8 cellular contexts compared by ENCODE assay signal in the genomic region with DNA sequence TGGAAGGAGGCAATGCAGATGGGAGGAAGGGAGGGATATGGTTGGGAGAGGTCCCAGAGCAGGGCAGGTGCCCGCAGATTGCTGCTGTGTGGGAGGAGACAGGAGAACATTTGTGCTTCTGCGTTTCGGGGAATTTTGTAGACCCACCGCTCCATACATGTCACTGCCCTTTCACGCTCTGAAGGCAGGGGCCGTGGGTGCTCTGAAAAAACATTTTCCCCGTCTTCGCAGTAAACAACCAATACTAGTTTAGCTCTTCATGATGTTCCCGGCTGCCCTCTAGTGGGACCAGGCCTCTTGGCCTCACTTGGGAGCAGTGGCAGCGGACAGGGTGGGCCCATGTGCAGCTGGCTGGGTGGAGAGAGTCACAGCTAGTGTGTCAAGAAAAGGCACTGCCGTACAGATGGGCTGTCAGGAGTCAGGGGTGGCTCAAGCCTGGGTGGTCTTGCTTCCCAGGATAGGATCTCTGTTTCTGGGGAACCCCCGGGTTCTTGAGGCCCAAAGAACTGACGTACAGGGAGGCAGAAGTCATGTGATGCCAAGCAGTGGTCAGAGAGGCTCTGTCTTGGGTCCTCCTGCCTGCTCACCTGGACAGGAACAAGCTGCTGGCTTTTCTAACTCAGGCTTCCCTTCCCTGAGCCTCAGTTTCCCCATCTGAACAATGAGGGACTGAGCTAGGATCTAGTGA. TPM values are rescaled to one million over a fixed set of nuclear protein-coding genes. Genes with fewer than 3 reads are reported as not detected.
A peak's percentile ranks its signal among the peaks of the same experiment; 100 is the strongest.
DNase-seq lines count a peak whose midpoint lies in the region; ATAC-seq and TF ChIP-seq lines count a peak whose summit lies in the region.

No MANE protein-coding gene starts in this region.

- 0 out of 2 replicates have a peak, but pooled peaks cover 8% of the 10 kb centered on the region for H3K4me1 ChIP-seq in PC-9 (replicated peaks; ENCODE audit: insufficient read depth)
- H3K4me1 ChIP-seq in smooth muscle cell (ENCODE audit: low read depth) = no peaks in the 10 kb centered on the region

- H3K9me3 ChIP-seq in PC-9 (ENCODE audit: insufficient read depth, low read depth) = no peaks in the 10 kb centered on the region
- H3K9me3 ChIP-seq in smooth muscle cell (replicated peaks; ENCODE audit: low read depth) = no peaks in the 10 kb centered on the region

- H3F3A ChIP-seq in PC-9 (ENCODE audit: insufficient read depth, low read depth) = no peaks in the 10 kb centered on the region
- H3F3A ChIP-seq in smooth muscle cell (ENCODE audit: low read depth) = no peaks in the 10 kb centered on the region

- H4K20me1 ChIP-seq in PC-9 (ENCODE audit: insufficient read depth) = no peaks in the 10 kb centered on the region
- no peaks in the 10 kb centered on the region for H4K20me1 ChIP-seq in smooth muscle cell (ENCODE audit: low read depth)

- H3K79me2 ChIP-seq in PC-9 (ENCODE audit: low read depth) = no peaks in the 10 kb centered on the region
- no peaks in the 10 kb centered on the region for H3K79me2 ChIP-seq in smooth muscle cell (ENCODE audit: low read depth)

- H2AFZ ChIP-seq in PC-9 = no peak overlapping the region
- H2AFZ ChIP-seq in smooth muscle cell (ENCODE audit: low read depth) = no peak overlapping the region

- H3K9ac ChIP-seq in smooth muscle cell (ENCODE audit: low read depth) = no peak overlapping the region

- in situ Hi-C loops in T47D (cut with HindIII; ENCODE audit: low pct_unique_long_range_greater_than_20kb, low sequenced_read_pairs) = no loop called here

- WGBS in smooth muscle cell (ENCODE audit: low lambda C conversion rate) = 41% methylated on average over 13 of the region's 13 CpGs

- TF ChIP-seq CTCF in PC-9 (conservative IDR thresholded peaks at IDR 0.05) = peak; percentile 42; the same call in 1 of the 2 replicates
- peak; percentile 59 for TF ChIP-seq CTCF in smooth muscle cell (IDR thresholded peaks at IDR 0.05; ENCODE audit: borderline replicate concordance, insufficient read depth, poor library complexity, severe bottlenecking)

- no peak overlapping the region for H3K4me2 ChIP-seq in PC-9
- no peak overlapping the region for H3K4me2 ChIP-seq in smooth muscle cell

- BruUV-seq in PC-9 (replicated peaks; lab: Mats Ljungman, UMichigan) = no TSS peak

- intact Hi-C loops in PC-9 (cut with micrococcal nuclease; ENCODE audit: unreplicated experiment) = no loop called here

- H3K36me3 ChIP-seq in PC-9 (ENCODE audit: low read depth) (no peaks in the 10 kb centered on the region), smooth muscle cell (ENCODE audit: low read depth) (no peaks in the 10 kb centered on the region)

- H3K9me2 ChIP-seq in PC-9 (ENCODE audit: insufficient read depth) = no peaks in the 10 kb centered on the region

- no peak overlapping the region for H3K4me3 ChIP-seq in PC-9
- no peak overlapping the region for H3K4me3 ChIP-seq in smooth muscle cell

- POLR2A ChIA-PET in PC-9 (lab: Charles Lee; ENCODE audit: unreplicated experiment) = no interaction called here

- H3K27ac ChIP-seq in PC-9 (no peak overlapping the region), smooth muscle cell (ENCODE audit: low read depth) (no peak overlapping the region)

- peak; percentile 56 for DNase-seq in activated gamma-delta T cell treated with Interleukin-2 at 50 U/mL for 16 hours
- DNase-seq in activated gamma-delta T cell (lab: John Stamatoyannopoulos, UW) = no peak
- DNase-seq in PC-9 = no peak
- peak; percentile 47 to 52 for DNase-seq in T47D (ENCODE audit: low read depth in 1 of 2, low spot score in 1 of 2)
- DNase-seq in iPS-NIHi7 (ENCODE audit: extremely low spot score) = peak; percentile 92
- peak; percentile 15 for DNase-seq in smooth muscle cell (lab: John Stamatoyannopoulos, UW; ENCODE audit: unreplicated experiment)

- ATAC-seq in GM18868 (IDR thresholded peaks at IDR 0.05; ENCODE audit: unreplicated experiment) (no peak), GM21825 (IDR thresholded peaks at IDR 0.05; ENCODE audit: unreplicated experiment) (no peak)

- CTCF ChIA-PET in PC-9 (lab: Charles Lee) = no interaction called here

- H3K27me3 ChIP-seq in PC-9 (ENCODE audit: insufficient read depth, low read depth) (no peaks in the 10 kb centered on the region), smooth muscle cell (ENCODE audit: low read depth) (no peaks in the 10 kb centered on the region)

RNA-seq across cellular contexts. Expression of a gene that starts 46.5 kb away (rescaled TPM):
- 34.7 and 35.2 TPM in 2 replicates for total RNA-seq in PC-9 (2021)
- 18.2 and 19.3 TPM in 2 replicates for total RNA-seq in smooth muscle cell
- polyA plus RNA-seq in smooth muscle cell = 19.8 and 27.2 TPM in 2 replicates

RNA-seq across cellular contexts. Expression of a gene that starts 56.5 kb away (rescaled TPM):
- 21.9 and 29.7 TPM in 2 replicates for total RNA-seq in PC-9 (2021)
- 3.5 and 21.4 TPM in 2 replicates for total RNA-seq in smooth muscle cell
- 4.2 and 5.8 TPM in 2 replicates for polyA plus RNA-seq in smooth muscle cell

Comparison
In these comparisons a context has a peak if more than half of its experiments do, and no peak if none do; other contexts are left out.
1. DNase-seq: peak in activated gamma-delta T cell treated with Interleukin-2 at 50 U/mL for 16 hours (single experiment), T47D (2 of 2), iPS-NIHi7 (single experiment) and smooth muscle cell (single experiment); none in activated gamma-delta T cell (single experiment) and PC-9 (0 of 2).